Comparison of ENCODE assay signal across 23 cellular contexts in the genomic region with DNA sequence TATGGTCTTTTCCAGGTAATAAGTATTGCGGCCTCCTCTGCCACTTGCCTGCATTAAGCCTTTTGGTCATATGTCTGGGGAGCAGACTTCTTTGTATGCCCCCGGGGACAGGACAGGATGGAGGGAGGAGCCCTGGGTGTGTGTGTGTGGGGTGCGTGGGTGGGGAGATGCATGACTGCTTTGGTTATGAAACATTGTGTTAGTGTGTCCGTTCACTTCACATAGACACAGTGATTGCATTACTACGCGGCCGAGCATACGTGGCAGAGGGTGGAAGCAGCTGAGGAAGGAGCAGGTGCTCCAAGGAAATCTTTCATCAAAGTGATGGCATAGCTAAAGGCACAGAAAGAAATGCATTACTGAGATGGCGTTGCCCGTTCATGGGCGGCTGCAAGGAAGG.
DNase-seq lines count a peak whose midpoint lies in the region; ATAC-seq, FAIRE-seq and TF ChIP-seq lines count a peak whose summit lies in the region.
"Had no signal": no experiment of that assay in that cellular context is flagged by ENCODE, and none has a peak within 500 bp of the region (broad histone marks: within the 10 kb centered on the region; RNA-seq: fewer than 3 reads in every experiment).

No MANE protein-coding gene starts in this region.

- H3K4me2 ChIP-seq in BLaER1 (peak overlapping the region; percentile 43; the same call in 1 of the 2 replicates), GM12878 (ENCODE audit: control insufficient read depth, insufficient read depth) (no peak overlapping the region)
- H3K4me2 ChIP-seq: A549 had no signal

- POLR2A ChIA-PET in HEK293 (lab: Yijun Ruan, JAX) (no interaction called here), GM12878 (lab: Charles Lee) (no interaction called here)

- ATAC-seq in GM12878 (peak; percentile 61), GM21367 (IDR thresholded peaks at IDR 0.05; ENCODE audit: unreplicated experiment) (no peak)
- ATAC-seq: A549; CD8-positive, alpha-beta T cell had no signal

- H3K9ac ChIP-seq in BLaER1 = no peak overlapping the region
- H3K9ac ChIP-seq in GM12878 (ENCODE audit: control insufficient read depth, insufficient read depth, low read length) = no peak overlapping the region

- H3K27ac ChIP-seq in BLaER1 = no peak overlapping the region
- H3K27ac ChIP-seq in HEK293 (ENCODE audit: extremely low read depth, low read depth, low read length) = no peak overlapping the region
- no peak overlapping the region for H3K27ac ChIP-seq in GM12878 (ENCODE audit: control insufficient read depth, insufficient read depth)
- H3K27ac ChIP-seq: 22Rv1, A549, C4-2B had no signal

- TF ChIP-seq RAD21 in GM12878 (IDR thresholded peaks at IDR 0.05; ENCODE audit: insufficient read depth, low read depth, low read length) = no peak

- SMC1A ChIA-PET in GM12878 (lab: Charles Lee; ENCODE audit: uncharacterized antibody, unreplicated experiment) = no interaction called here

- no peaks in the 10 kb centered on the region for H3K79me2 ChIP-seq in GM12878 (ENCODE audit: control insufficient read depth, insufficient read depth, low read length)

- no peak for TF ChIP-seq POLR2A in GM12878 (IDR thresholded peaks at IDR 0.05; ENCODE audit: low read depth, low read length)

- H3K36me3 ChIP-seq in BLaER1 (no peaks in the 10 kb centered on the region), HEK293 (ENCODE audit: control insufficient read depth in 2 of 2, insufficient read depth in 1 of 2, low read length in 2 of 2) (no peaks in the 10 kb centered on the region), GM12878 (ENCODE audit: control insufficient read depth in 2 of 2, insufficient read depth in 2 of 2, low read length in 1 of 2) (no peaks in the 10 kb centered on the region)

- 50% methylated on average over 11 of the region's 11 CpGs for WGBS in GM12878 (ENCODE audit: insufficient coverage, insufficient replicate concordance, low lambda C conversion rate, missing lambda C conversion rate)

- no peak overlapping the region for H3K4me3 ChIP-seq in BLaER1
- no peak overlapping the region for H3K4me3 ChIP-seq in HEK293 (ENCODE audit: low read depth, low read length)
- no peak overlapping the region for H3K4me3 ChIP-seq in GM12878
- H3K4me3 ChIP-seq: A549 had no signal

- RAD21 ChIA-PET in GM12878 (lab: Charles Lee; ENCODE audit: unreplicated experiment) = no interaction called here

- H3K9me3 ChIP-seq in BLaER1 (no peaks in the 10 kb centered on the region), HEK293 (ENCODE audit: control insufficient read depth, insufficient read depth, low read depth, low read length) (no peaks in the 10 kb centered on the region), GM12878 (replicated peaks; ENCODE audit: control insufficient read depth, insufficient read depth, low read length) (no peaks in the 10 kb centered on the region)
- H3K9me3 ChIP-seq: A549, Caco-2 had no signal

- no TSS peak for BruUV-seq in GM12878 (replicated peaks; lab: Mats Ljungman, UMichigan)

- DNase-seq in GM12878 (ENCODE audit: low read depth, low spot score) (no peak), retina (peak; percentile 36), NCI-H128 (lab: John Stamatoyannopoulos, UW; ENCODE audit: unreplicated experiment) (no peak), islet precursor cell (no peak)
- DNase-seq in stimulated activated CD4-positive, alpha-beta T cell treated with anti-CD3 and anti-CD28 coated beads, Interleukin-4, amount 100 ng/mL, for 1 hour = no peak
- DNase-seq: AML-193; Caco-2; Calu3; CD4-positive, alpha-beta T cell; CD8-positive, alpha-beta T cell; DMS79 treated with DMSO at 0.1 percent for 48 hours; GF-D8 had no signal

- CTCF ChIA-PET in HEK293 (lab: Yijun Ruan, JAX) (no interaction called here), GM12878 (lab: Yijun Ruan, JAX) (interaction anchor here (0.6 kb wide), 1 partner anchor 115 kb away, joined by 3 read pairs; no protein-coding TSS in a partner anchor)

- TF ChIP-seq CTCF in HEK293 (tag by site-specific recombination; IDR thresholded peaks at IDR 0.05) = no peak
- TF ChIP-seq CTCF in GM12878 (IDR thresholded peaks at IDR 0.05 in 2 of 3, conservative IDR thresholded peaks at IDR 0.05 in 1 of 3; ENCODE audit: control insufficient read depth in 2 of 3, extremely low read depth in 1 of 3, insufficient read depth in 1 of 3, low read depth in 3 of 3, low read length in 3 of 3) = no peak

- H2AFZ ChIP-seq in GM12878 (ENCODE audit: control insufficient read depth, low read depth, low read length) = no peak overlapping the region

- intact Hi-C loops in GM12878 (cut with micrococcal nuclease; ENCODE audit: unreplicated experiment) = no loop called here

- H3K27me3 ChIP-seq in BLaER1 = no peaks in the 10 kb centered on the region
- H3K27me3 ChIP-seq in GM12878 (replicated peaks in 1 of 2; ENCODE audit: control insufficient read depth in 2 of 2, insufficient read depth in 2 of 2, low read length in 1 of 2) = peaks cover 0 to 3% of the 10 kb centered on the region in 2 experiments; a peak in 2 of 4 replicates

- no peak for TF ChIP-seq EP300 in GM12878 (IDR thresholded peaks at IDR 0.05; ENCODE audit: borderline replicate concordance in 1 of 2, control insufficient read depth in 1 of 2, low read depth in 2 of 2, low read length in 2 of 2)

- H3K4me1 ChIP-seq in BLaER1 (peaks cover 9% of the 10 kb centered on the region), HEK293 (ENCODE audit: control insufficient read depth, insufficient read depth, low read length) (no peaks in the 10 kb centered on the region), GM12878 (ENCODE audit: control insufficient read depth, insufficient read depth, low read length) (no peaks in the 10 kb centered on the region)
- H3K4me1 ChIP-seq: A549, Caco-2 had no signal

- no peaks in the 10 kb centered on the region for H4K20me1 ChIP-seq in BLaER1
- no peaks in the 10 kb centered on the region for H4K20me1 ChIP-seq in GM12878 (ENCODE audit: control insufficient read depth, insufficient read depth)

- in situ Hi-C loops in GM12878 (cut with MboI) = no loop called here

- FAIRE-seq in GM12878 (lab: Jason Lieb, UNC) = no peak
- FAIRE-seq: A549, D721Med, G401.6, GM12892, GM18507, GM19239 had no signal

TF ChIP-seq in HEK293, 187 proteins besides CTCF, POLR2A, EP300 and RAD21:
- TF ChIP-seq ZFHX2 (tag by site-specific recombination; conservative IDR thresholded peaks at IDR 0.05) (0 out of 2 replicates have a peak, but pooled peaks have one; percentile 11), GLIS2 (tag by site-specific recombination; IDR thresholded peaks at IDR 0.05) (no peak)

TF ChIP-seq in GM12878, 131 proteins besides CTCF, POLR2A, EP300 and RAD21 (continues in another document):
- TF ChIP-seq POLR2AphosphoS2 (IDR thresholded peaks at IDR 0.05; ENCODE audit: low read depth, low read length) (no peak), SREBF1 (IDR thresholded peaks at IDR 0.05; ENCODE audit: low read length) (no peak), POU2F2 (IDR thresholded peaks at IDR 0.05; ENCODE audit: borderline replicate concordance, low read depth, low read length) (no peak), ETV6 (conservative IDR thresholded peaks at IDR 0.05 in 1 of 2, IDR thresholded peaks at IDR 0.05 in 1 of 2; ENCODE audit: borderline replicate concordance in 1 of 2, low read depth in 1 of 2) (no peak), SIX5 (IDR thresholded peaks at IDR 0.05; ENCODE audit: low read depth, low read length, severe bottlenecking) (no peak), CHD1 (IDR thresholded peaks at IDR 0.05; ENCODE audit: low read depth, low read length) (no peak), CBX5 (IDR thresholded peaks at IDR 0.05; ENCODE audit: low read depth) (no peak), YY1 (IDR thresholded peaks at IDR 0.05; ENCODE audit: low read depth, low read length) (no peak)
- TF ChIP-seq, protein P1, sequence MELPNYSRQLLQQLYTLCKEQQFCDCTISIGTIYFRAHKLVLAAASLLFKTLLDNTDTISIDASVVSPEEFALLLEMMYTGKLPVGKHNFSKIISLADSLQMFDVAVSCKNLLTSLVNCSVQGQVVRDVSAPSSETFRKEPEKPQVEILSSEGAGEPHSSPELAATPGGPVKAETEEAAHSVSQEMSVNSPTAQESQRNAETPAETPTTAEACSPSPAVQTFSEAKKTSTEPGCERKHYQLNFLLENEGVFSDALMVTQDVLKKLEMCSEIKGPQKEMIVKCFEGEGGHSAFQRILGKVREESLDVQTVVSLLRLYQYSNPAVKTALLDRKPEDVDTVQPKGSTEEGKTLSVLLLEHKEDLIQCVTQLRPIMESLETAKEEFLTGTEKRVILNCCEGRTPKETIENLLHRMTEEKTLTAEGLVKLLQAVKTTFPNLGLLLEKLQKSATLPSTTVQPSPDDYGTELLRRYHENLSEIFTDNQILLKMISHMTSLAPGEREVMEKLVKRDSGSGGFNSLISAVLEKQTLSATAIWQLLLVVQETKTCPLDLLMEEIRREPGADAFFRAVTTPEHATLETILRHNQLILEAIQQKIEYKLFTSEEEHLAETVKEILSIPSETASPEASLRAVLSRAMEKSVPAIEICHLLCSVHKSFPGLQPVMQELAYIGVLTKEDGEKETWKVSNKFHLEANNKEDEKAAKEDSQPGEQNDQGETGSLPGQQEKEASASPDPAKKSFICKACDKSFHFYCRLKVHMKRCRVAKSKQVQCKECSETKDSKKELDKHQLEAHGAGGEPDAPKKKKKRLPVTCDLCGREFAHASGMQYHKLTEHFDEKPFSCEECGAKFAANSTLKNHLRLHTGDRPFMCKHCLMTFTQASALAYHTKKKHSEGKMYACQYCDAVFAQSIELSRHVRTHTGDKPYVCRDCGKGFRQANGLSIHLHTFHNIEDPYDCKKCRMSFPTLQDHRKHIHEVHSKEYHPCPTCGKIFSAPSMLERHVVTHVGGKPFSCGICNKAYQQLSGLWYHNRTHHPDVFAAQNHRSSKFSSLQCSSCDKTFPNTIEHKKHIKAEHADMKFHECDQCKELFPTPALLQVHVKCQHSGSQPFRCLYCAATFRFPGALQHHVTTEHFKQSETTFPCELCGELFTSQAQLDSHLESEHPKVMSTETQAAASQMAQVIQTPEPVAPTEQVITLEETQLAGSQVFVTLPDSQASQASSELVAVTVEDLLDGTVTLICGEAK (IDR thresholded peaks at IDR 0.05; ENCODE audit: borderline replicate concordance) = no peak
